Comparison of ENCODE assay signal across 14 cellular contexts in the genomic region with DNA sequence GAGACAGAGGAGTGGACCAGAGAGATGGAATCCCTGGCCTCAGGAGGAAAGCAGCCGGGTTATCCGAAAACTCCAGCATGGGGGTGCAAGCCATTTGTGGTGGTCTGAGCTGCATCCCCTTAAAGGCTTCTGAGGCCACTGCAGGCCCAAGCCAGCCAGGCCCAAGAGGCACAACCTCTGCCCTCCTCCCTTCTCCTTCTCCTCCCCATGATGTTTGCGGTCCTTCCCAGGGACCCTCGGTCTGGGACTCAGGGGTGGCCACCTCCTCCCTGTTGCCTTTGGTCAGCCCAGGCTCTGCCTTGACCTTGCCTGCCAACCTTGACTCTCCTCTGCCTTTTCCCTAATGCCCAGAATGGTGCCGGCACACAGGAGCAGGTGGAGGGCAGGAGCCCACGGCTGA.
"Had no signal": no experiment of that assay in that cellular context is flagged by ENCODE, and none has a peak within 500 bp of the region (broad histone marks: within the 10 kb centered on the region; RNA-seq: fewer than 3 reads in every experiment).

No MANE protein-coding gene starts in this region.

- H3K4me1 Mint-ChIP-seq: activated T-helper 17 cell treated with anti-CD3 and anti-CD28 coated beads, Interleukin-2, amount 50 U/mL, for 72 hours; central memory CD8-positive, alpha-beta T cell had no signal

- H3K9me3 Mint-ChIP-seq: activated naive CD4-positive, alpha-beta T cell treated with anti-CD3 and anti-CD28 coated beads, Interleukin-2, amount 10 ng/mL, durations not matched to agents 7 days and 5 days; activated T-helper 17 cell treated with anti-CD3 and anti-CD28 coated beads, Interleukin-2, amount 50 U/mL, for 72 hours; central memory CD8-positive, alpha-beta T cell; effector memory CD8-positive, alpha-beta T cell; naive thymus-derived CD4-positive, alpha-beta T cell; stimulated activated naive CD8-positive, alpha-beta T cell treated with anti-CD3 and anti-CD28 coated beads, Interleukin-15, Interleukin-2, amounts not matched to agents 100 ng/mL and 50 ng/mL, for 24 hours had no signal

- DNase-seq: activated CD4-positive, alpha-beta T cell treated with anti-CD3 and anti-CD28 coated beads, Interleukin-2, amount 50 U/mL, for 1 hour; activated naive CD4-positive, alpha-beta T cell treated with anti-CD3 and anti-CD28 coated beads, Interleukin-2, amount 10 ng/mL, durations not matched to agents 7 days and 5 days; cortex of kidney; effector memory CD8-positive, alpha-beta T cell; heart right ventricle; naive thymus-derived CD4-positive, alpha-beta T cell; right lobe of liver; testis had no signal

- H3K4me3 ChIP-seq: heart right ventricle, right lobe of liver, SK-N-MC, testis had no signal

- H3K4me3 Mint-ChIP-seq: activated naive CD4-positive, alpha-beta T cell treated with anti-CD3 and anti-CD28 coated beads, Interleukin-2, amount 10 ng/mL, durations not matched to agents 7 days and 5 days; activated T-helper 17 cell treated with anti-CD3 and anti-CD28 coated beads, Interleukin-2, amount 50 U/mL, for 72 hours; central memory CD8-positive, alpha-beta T cell; effector memory CD8-positive, alpha-beta T cell; naive thymus-derived CD4-positive, alpha-beta T cell; stimulated activated naive CD8-positive, alpha-beta T cell treated with anti-CD3 and anti-CD28 coated beads, Interleukin-15, Interleukin-2, amounts not matched to agents 100 ng/mL and 50 ng/mL, for 24 hours had no signal

- H3K27me3 Mint-ChIP-seq: activated T-helper 17 cell treated with anti-CD3 and anti-CD28 coated beads, Interleukin-2, amount 50 U/mL, for 72 hours had no signal

- H3K4me1 ChIP-seq: right lobe of liver, testis had no signal

- H3K36me3 ChIP-seq: heart right ventricle, neutrophil, right lobe of liver had no signal

- ATAC-seq: activated CD4-positive, CD25-positive, alpha-beta regulatory T cell treated with anti-CD3 and anti-CD28 coated beads, Interleukin-2, amount 50 U/mL, for 24 hours; activated T-helper 17 cell treated with anti-CD3 and anti-CD28 coated beads, Interleukin-2, amount 50 U/mL, for 72 hours; effector memory CD8-positive, alpha-beta T cell; heart right ventricle; naive thymus-derived CD4-positive, alpha-beta T cell; right lobe of liver had no signal

- H3K27me3 ChIP-seq: right lobe of liver, testis had no signal

- H3K27ac ChIP-seq: heart right ventricle, neutrophil, right lobe of liver, SK-N-MC, testis had no signal

- H3K36me3 Mint-ChIP-seq: activated naive CD4-positive, alpha-beta T cell treated with anti-CD3 and anti-CD28 coated beads, Interleukin-2, amount 10 ng/mL, durations not matched to agents 7 days and 5 days; naive thymus-derived CD4-positive, alpha-beta T cell had no signal

- H3K27ac Mint-ChIP-seq: activated naive CD4-positive, alpha-beta T cell treated with anti-CD3 and anti-CD28 coated beads, Interleukin-2, amount 10 ng/mL, durations not matched to agents 7 days and 5 days; activated T-helper 17 cell treated with anti-CD3 and anti-CD28 coated beads, Interleukin-2, amount 50 U/mL, for 72 hours; effector memory CD8-positive, alpha-beta T cell; naive thymus-derived CD4-positive, alpha-beta T cell; stimulated activated naive CD8-positive, alpha-beta T cell treated with anti-CD3 and anti-CD28 coated beads, Interleukin-15, Interleukin-2, amounts not matched to agents 100 ng/mL and 50 ng/mL, for 24 hours had no signal

- H3K9me3 ChIP-seq: heart right ventricle, neutrophil, right lobe of liver, testis had no signal
